In genomic region chr1:52518962-52519361, GRCh38 we compare ENCODE assay signal across 22 cellular contexts. TPM values are rescaled to one million over a fixed set of nuclear protein-coding genes. Genes with fewer than 3 reads are reported as not detected.
DNase-seq lines count a peak whose midpoint lies in the region; ATAC-seq, FAIRE-seq and TF ChIP-seq lines count a peak whose summit lies in the region.
"Had no signal": no experiment of that assay in that cellular context is flagged by ENCODE, and none has a peak within 500 bp of the region (broad histone marks: within the 10 kb centered on the region; RNA-seq: fewer than 3 reads in every experiment).

No MANE protein-coding gene starts in this region.

- no peaks in the 10 kb centered on the region for H3K9me3 ChIP-seq in HEK293 (ENCODE audit: control insufficient read depth, insufficient read depth, low read depth, low read length)
- H3K9me3 ChIP-seq: BE2C, BLaER1 had no signal

- DNase-seq in D721Med (ENCODE audit: insufficient read length, low spot score) (no peak), bronchial epithelial cell (ENCODE audit: low read depth) (peak; percentile 64), NOMO-1 treated with dmso at 0.1 percent for 144 hours (lab: John Stamatoyannopoulos, UW; ENCODE audit: unreplicated experiment) (no peak)
- DNase-seq in stimulated activated naive CD8-positive, alpha-beta T cell treated with anti-CD3 and anti-CD28 coated beads, Interleukin-15, amount 100 ng/mL, for 72 hours, result no peak
- DNase-seq: 8988T; ACHN; BE2C; C1 segment of cervical spinal cord; CD4-positive, alpha-beta memory T cell; CD4-positive, CD25-positive, alpha-beta regulatory T cell; CD8-positive, alpha-beta memory T cell; COR-L47; DMS79 treated with DMSO at 0.1 percent for 48 hours; GF-D8 had no signal

- no peaks in the 10 kb centered on the region for H3K27me3 ChIP-seq in bronchial epithelial cell (ENCODE audit: control insufficient read depth, insufficient read depth, low read length)
- H3K27me3 ChIP-seq: BE2C, BLaER1 had no signal

- POLR2A ChIA-PET in HEK293 (lab: Yijun Ruan, JAX), result no interaction called here

- FAIRE-seq in D721Med (lab: Jason Lieb, UNC) (peak; percentile 44), bronchial epithelial cell (lab: Jason Lieb, UNC) (no peak)
- FAIRE-seq: A204.1, G401.6, GM12891, GM19239 had no signal

- no peaks in the 10 kb centered on the region for H3K9me3 Mint-ChIP-seq in stimulated activated naive CD8-positive, alpha-beta T cell treated with anti-CD3 and anti-CD28 coated beads, Interleukin-15, amount 100 ng/mL, for 72 hours
- H3K9me3 Mint-ChIP-seq: CD14-positive monocyte; CD4-positive, alpha-beta memory T cell; CD4-positive, CD25-positive, alpha-beta regulatory T cell; CD8-positive, alpha-beta memory T cell had no signal

- no peaks in the 10 kb centered on the region for H3K27me3 Mint-ChIP-seq in stimulated activated naive CD8-positive, alpha-beta T cell treated with anti-CD3 and anti-CD28 coated beads, Interleukin-15, amount 100 ng/mL, for 72 hours
- H3K27me3 Mint-ChIP-seq: CD4-positive, alpha-beta memory T cell; CD4-positive, CD25-positive, alpha-beta regulatory T cell; CD8-positive, alpha-beta memory T cell had no signal

- no peak overlapping the region for H3K4me3 Mint-ChIP-seq in stimulated activated naive CD8-positive, alpha-beta T cell treated with anti-CD3 and anti-CD28 coated beads, Interleukin-15, amount 100 ng/mL, for 72 hours
- H3K4me3 Mint-ChIP-seq: CD14-positive monocyte; CD4-positive, alpha-beta memory T cell; CD4-positive, CD25-positive, alpha-beta regulatory T cell; CD8-positive, alpha-beta memory T cell had no signal

- H3K4me1 ChIP-seq in HEK293 (ENCODE audit: control insufficient read depth, insufficient read depth, low read length), result no peaks in the 10 kb centered on the region
- H3K4me1 ChIP-seq: BE2C had no signal

- no peak for ATAC-seq in HG02759 (IDR thresholded peaks at IDR 0.05; ENCODE audit: unreplicated experiment)
- no peak for ATAC-seq in stimulated activated naive CD8-positive, alpha-beta T cell treated with anti-CD3 and anti-CD28 coated beads, Interleukin-15, amount 100 ng/mL, for 72 hours

- H3K4me1 Mint-ChIP-seq in stimulated activated naive CD8-positive, alpha-beta T cell treated with anti-CD3 and anti-CD28 coated beads, Interleukin-15, amount 100 ng/mL, for 72 hours, result peaks cover 46% of the 10 kb centered on the region

- peaks cover 8 to 23% of the 10 kb centered on the region in 2 experiments; a peak in 2 of 3 replicates for H3K36me3 ChIP-seq in HEK293 (ENCODE audit: control insufficient read depth in 2 of 2, insufficient read depth in 1 of 2, low read length in 2 of 2)
- H3K36me3 ChIP-seq in bronchial epithelial cell (ENCODE audit: control insufficient read depth, insufficient read depth, low read length), result no peaks in the 10 kb centered on the region
- H3K36me3 ChIP-seq: BE2C had no signal

- CTCF ChIA-PET in HEK293 (lab: Yijun Ruan, JAX), result no interaction called here

- H3K27ac Mint-ChIP-seq in stimulated activated naive CD8-positive, alpha-beta T cell treated with anti-CD3 and anti-CD28 coated beads, Interleukin-15, amount 100 ng/mL, for 72 hours, result no peak overlapping the region
- H3K27ac Mint-ChIP-seq: CD4-positive, alpha-beta memory T cell; CD4-positive, CD25-positive, alpha-beta regulatory T cell; CD8-positive, alpha-beta memory T cell had no signal

- no peak overlapping the region for H3K27ac ChIP-seq in HEK293 (ENCODE audit: extremely low read depth, low read depth, low read length)
- H3K27ac ChIP-seq: BLaER1 had no signal

- no peak overlapping the region for H3K4me3 ChIP-seq in HEK293 (ENCODE audit: low read depth, low read length)
- H3K4me3 ChIP-seq in bronchial epithelial cell (ENCODE audit: low read depth, low read length), result no peak overlapping the region
- H3K4me3 ChIP-seq: BLaER1 had no signal

- TF ChIP-seq CTCF in D721Med (IDR thresholded peaks at IDR 0.05; ENCODE audit: insufficient read depth, missing control alignments) (no peak), HEK293 (tag by site-specific recombination; IDR thresholded peaks at IDR 0.05) (no peak), bronchial epithelial cell (IDR thresholded peaks at IDR 0.05; ENCODE audit: insufficient read depth, low read length, severe bottlenecking) (no peak)

TF ChIP-seq in HEK293, 187 proteins besides CTCF, POLR2A, EP300 and RAD21:
- TF ChIP-seq ZNF10 (tag by site-specific recombination; IDR thresholded peaks at IDR 0.05) (peak; percentile 94), OSR2 (tag by site-specific recombination; IDR thresholded peaks at IDR 0.05) (no peak), ZNF391 (tag by site-specific recombination; IDR thresholded peaks at IDR 0.05; ENCODE audit: borderline replicate concordance, low read depth) (no peak)

RNA-seq across cellular contexts. Expression of gene TUT4, which starts 33.9 kb away (rescaled TPM):
- 17.6 and 18.6 TPM in 2 replicates for total RNA-seq in bronchial epithelial cell
